15 cellular contexts compared by ENCODE assay signal in the genomic region with DNA sequence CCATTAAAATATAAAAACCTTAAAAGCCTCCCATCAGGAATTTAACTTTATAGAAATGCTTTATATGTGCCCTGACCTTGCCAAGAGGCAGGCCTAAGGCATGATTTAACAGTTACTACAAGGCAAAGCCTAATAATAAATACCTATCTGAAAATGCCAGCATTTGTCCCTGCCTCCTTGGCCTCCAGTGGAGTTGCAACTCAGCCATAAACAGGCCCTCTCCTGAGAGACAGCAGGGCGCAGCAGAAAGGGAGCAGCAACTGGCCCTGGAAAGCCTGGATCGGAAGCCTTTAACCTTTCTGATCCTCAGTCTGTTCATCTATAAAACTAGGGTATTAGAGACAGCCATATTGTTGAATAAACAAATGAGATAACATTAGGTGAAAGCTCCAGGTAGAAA.
DNase-seq lines count a peak whose midpoint lies in the region; ATAC-seq and TF ChIP-seq lines count a peak whose summit lies in the region.
"Had no signal": no experiment of that assay in that cellular context is flagged by ENCODE, and none has a peak within 500 bp of the region (broad histone marks: within the 10 kb centered on the region; RNA-seq: fewer than 3 reads in every experiment).

No MANE protein-coding gene starts in this region.

- no peaks in the 10 kb centered on the region for H3K27me3 ChIP-seq in RWPE2 (ENCODE audit: insufficient read depth, poor library complexity, severe bottlenecking)
- H3K27me3 ChIP-seq in endodermal cell (ENCODE audit: control insufficient read depth, insufficient read depth, low read length, poor library complexity, severe bottlenecking) = no peaks in the 10 kb centered on the region
- H3K27me3 ChIP-seq in neural progenitor cell = no peaks in the 10 kb centered on the region

- H3K4me2 ChIP-seq in neural progenitor cell = no peak overlapping the region
- H3K4me2 ChIP-seq: SK-N-SH had no signal

- H3K9me3 ChIP-seq in RWPE2 (ENCODE audit: severe bottlenecking) (no peaks in the 10 kb centered on the region), endodermal cell (ENCODE audit: control insufficient read depth, low read length) (no peaks in the 10 kb centered on the region), neural progenitor cell (ENCODE audit: low read depth) (no peaks in the 10 kb centered on the region)
- H3K9me3 ChIP-seq: SK-N-SH had no signal

- no peak overlapping the region for H3K9ac ChIP-seq in endodermal cell (ENCODE audit: extremely low read depth, low read length, poor library complexity, severe bottlenecking)
- H3K9ac ChIP-seq in neural progenitor cell = no peak overlapping the region
- H3K9ac ChIP-seq: SK-N-SH had no signal

- H3K4me3 Mint-ChIP-seq in endodermal cell = no peak overlapping the region
- H3K4me3 Mint-ChIP-seq in neural progenitor cell = no peak overlapping the region
- H3K4me3 Mint-ChIP-seq in activated CD8-positive, alpha-beta memory T cell treated with anti-CD3 and anti-CD28 coated beads, Interleukin-2, amount 10 ng/mL, durations not matched to agents 7 days and 5 days = no peak overlapping the region

- H3F3A ChIP-seq in neural progenitor cell (ENCODE audit: low read depth) = no peaks in the 10 kb centered on the region

- ATAC-seq in RWPE2 (ENCODE audit: low read depth) = no peak
- no peak for ATAC-seq in activated naive CD4-positive, alpha-beta T cell treated with anti-CD3 and anti-CD28 coated beads, Interleukin-2, amount 50 U/mL, for 72 hours
- ATAC-seq in activated CD8-positive, alpha-beta memory T cell treated with anti-CD3 and anti-CD28 coated beads, Interleukin-2, amount 10 ng/mL, durations not matched to agents 7 days and 5 days = no peak
- ATAC-seq: HCT116 had no signal

- in situ Hi-C loops in G401 (cut with HindIII; ENCODE audit: low sequenced_read_pairs) = no loop called here

- peak overlapping the region; percentile 26 for H3K27ac ChIP-seq in RWPE2 (ENCODE audit: poor library complexity, severe bottlenecking)
- H3K27ac ChIP-seq in endodermal cell (ENCODE audit: low read depth, low read length) = no peak overlapping the region
- no peak overlapping the region for H3K27ac ChIP-seq in neural progenitor cell

- peaks cover 8% of the 10 kb centered on the region for H3K4me1 Mint-ChIP-seq in endodermal cell
- peaks cover 10% of the 10 kb centered on the region for H3K4me1 Mint-ChIP-seq in neural progenitor cell
- H3K4me1 Mint-ChIP-seq in activated CD8-positive, alpha-beta memory T cell treated with anti-CD3 and anti-CD28 coated beads, Interleukin-2, amount 10 ng/mL, durations not matched to agents 7 days and 5 days = no peaks in the 10 kb centered on the region

- H4K20me1 ChIP-seq in neural progenitor cell (ENCODE audit: low read depth) = no peaks in the 10 kb centered on the region

- DNase-seq in G401 (ENCODE audit: low spot score) (peak; percentile 84), RWPE2 (ENCODE audit: low spot score) (no peak), endodermal cell (peak; percentile 60), neural progenitor cell (ENCODE audit: low spot score) (peak; percentile 20), DMS79 (lab: John Stamatoyannopoulos, UW) (no peak), GM10266 (ENCODE audit: extremely low spot score) (no peak)
- DNase-seq in activated naive CD4-positive, alpha-beta T cell treated with anti-CD3 and anti-CD28 coated beads, Interleukin-2, amount 50 U/mL, for 72 hours (ENCODE audit: low spot score in 2 of 2) = no peak
- no peak for DNase-seq in activated CD8-positive, alpha-beta memory T cell treated with anti-CD3 and anti-CD28 coated beads, Interleukin-2, amount 10 ng/mL, durations not matched to agents 7 days and 5 days
- DNase-seq: DMS 273 treated with DMSO at 0.1 percent for 48 hours, KG1, NCI-H1436, NCI-H2029, NCI-H774, SK-N-SH had no signal

- 93% methylated on average over 2 of the region's 2 CpGs; no CpG with 5 or more reads in 1 of the 2 experiments for WGBS in endodermal cell (ENCODE audit: insufficient coverage in 1 of 2, insufficient read length in 1 of 2), 2 experiments

- H3K36me3 Mint-ChIP-seq in endodermal cell (ENCODE audit: low read depth) = no peaks in the 10 kb centered on the region
- no peaks in the 10 kb centered on the region for H3K36me3 Mint-ChIP-seq in neural progenitor cell
- H3K36me3 Mint-ChIP-seq in activated naive CD4-positive, alpha-beta T cell treated with anti-CD3 and anti-CD28 coated beads, Interleukin-2, amount 50 U/mL, for 72 hours = no peaks in the 10 kb centered on the region
- no peaks in the 10 kb centered on the region for H3K36me3 Mint-ChIP-seq in activated CD8-positive, alpha-beta memory T cell treated with anti-CD3 and anti-CD28 coated beads, Interleukin-2, amount 10 ng/mL, durations not matched to agents 7 days and 5 days

- CTCF ChIA-PET in activated CD8-positive, alpha-beta memory T cell treated with anti-CD3 and anti-CD28 coated beads, Interleukin-2, amount 10 ng/mL, durations not matched to agents 7 days and 5 days (lab: Charles Lee) = no interaction called here

- TF ChIP-seq CTCF in RWPE2 (IDR thresholded peaks at IDR 0.05; ENCODE audit: poor library complexity, severe bottlenecking) = no peak
- no peak for TF ChIP-seq CTCF in endodermal cell (conservative IDR thresholded peaks at IDR 0.05)
- no peak for TF ChIP-seq CTCF in neural progenitor cell (IDR thresholded peaks at IDR 0.05)
- no peak for TF ChIP-seq CTCF in GM10266 (IDR thresholded peaks at IDR 0.05; ENCODE audit: control insufficient read depth, insufficient read depth, low read depth, missing control alignments)

- H3K4me3 ChIP-seq in RWPE2 (ENCODE audit: severe bottlenecking) = no peak overlapping the region
- H3K4me3 ChIP-seq in endodermal cell (ENCODE audit: low read length) = no peak overlapping the region
- no peak overlapping the region for H3K4me3 ChIP-seq in neural progenitor cell

- H3K27me3 Mint-ChIP-seq in endodermal cell (ENCODE audit: insufficient read depth) (no peaks in the 10 kb centered on the region), neural progenitor cell (ENCODE audit: insufficient read depth, low read depth) (no peaks in the 10 kb centered on the region)
- no peaks in the 10 kb centered on the region for H3K27me3 Mint-ChIP-seq in activated CD8-positive, alpha-beta memory T cell treated with anti-CD3 and anti-CD28 coated beads, Interleukin-2, amount 10 ng/mL, durations not matched to agents 7 days and 5 days

- H3K79me2 ChIP-seq in neural progenitor cell (ENCODE audit: low read depth) = no peaks in the 10 kb centered on the region

- H3K4me1 ChIP-seq in RWPE2 (ENCODE audit: insufficient read depth, poor library complexity, severe bottlenecking) (peaks cover 4% of the 10 kb centered on the region), endodermal cell (ENCODE audit: control insufficient read depth, insufficient read depth, low read length) (no peaks in the 10 kb centered on the region), neural progenitor cell (peaks cover 9% of the 10 kb centered on the region)

- no peaks in the 10 kb centered on the region for H3K9me3 Mint-ChIP-seq in endodermal cell
- no peaks in the 10 kb centered on the region for H3K9me3 Mint-ChIP-seq in neural progenitor cell
- peaks cover 0 to 7% of the 10 kb centered on the region in 2 donors for H3K9me3 Mint-ChIP-seq in activated naive CD4-positive, alpha-beta T cell treated with anti-CD3 and anti-CD28 coated beads, Interleukin-2, amount 50 U/mL, for 72 hours
- H3K9me3 Mint-ChIP-seq in activated CD8-positive, alpha-beta memory T cell treated with anti-CD3 and anti-CD28 coated beads, Interleukin-2, amount 10 ng/mL, durations not matched to agents 7 days and 5 days (ENCODE audit: low read depth) = no peaks in the 10 kb centered on the region

- no peak overlapping the region for H2AFZ ChIP-seq in neural progenitor cell (replicated peaks)

- no peak overlapping the region for H3K27ac Mint-ChIP-seq in endodermal cell
- no peak overlapping the region for H3K27ac Mint-ChIP-seq in neural progenitor cell
- no peak overlapping the region for H3K27ac Mint-ChIP-seq in activated naive CD4-positive, alpha-beta T cell treated with anti-CD3 and anti-CD28 coated beads, Interleukin-2, amount 50 U/mL, for 72 hours
- no peak overlapping the region for H3K27ac Mint-ChIP-seq in activated CD8-positive, alpha-beta memory T cell treated with anti-CD3 and anti-CD28 coated beads, Interleukin-2, amount 10 ng/mL, durations not matched to agents 7 days and 5 days

- H3K36me3 ChIP-seq in RWPE2 (ENCODE audit: low read depth) (no peaks in the 10 kb centered on the region), endodermal cell (ENCODE audit: control insufficient read depth, insufficient read depth, low read length) (no peaks in the 10 kb centered on the region), neural progenitor cell (no peaks in the 10 kb centered on the region)

Comparison
In these comparisons a context has a peak if more than half of its experiments do, and no peak if none do; other contexts are left out.
1. DNase-seq: peak in G401 (single experiment), endodermal cell (single experiment) and neural progenitor cell (single experiment); none in RWPE2 (single experiment), DMS79 (single experiment), GM10266 (single experiment), activated naive CD4-positive, alpha-beta T cell treated with anti-CD3 and anti-CD28 coated beads, Interleukin-2, amount 50 U/mL, for 72 hours (0 of 2) and activated CD8-positive, alpha-beta memory T cell treated with anti-CD3 and anti-CD28 coated beads, Interleukin-2, amount 10 ng/mL, durations not matched to agents 7 days and 5 days (single experiment).